8 cellular contexts compared by ENCODE assay signal in genomic region chr11:82995754-82996398, GRCh38.
A peak's percentile ranks its signal among the peaks of the same experiment; 100 is the strongest.
DNase-seq lines count a peak whose midpoint lies in the region; ATAC-seq and TF ChIP-seq lines count a peak whose summit lies in the region.

No MANE protein-coding gene starts in this region.

- intact Hi-C loops in activated CD8-positive, alpha-beta T cell treated with anti-CD3 and anti-CD28 coated beads for 36 hours (cut with micrococcal nuclease) = loop anchor here (5.0 to 10.0 kb wide), 3 partner anchors 76 to 159 kb away; partner anchors contain the start of genes PCF11 and RAB30

- H3K36me3 Mint-ChIP-seq in activated CD8-positive, alpha-beta T cell treated with anti-CD3 and anti-CD28 coated beads for 36 hours (ENCODE audit: low read depth) = peaks cover 19% of the 10 kb centered on the region

- CTCF ChIA-PET in activated CD8-positive, alpha-beta T cell treated with anti-CD3 and anti-CD28 coated beads for 36 hours (lab: Charles Lee) = interaction anchor here (1.0 to 1.7 kb wide), 8 partner anchors 9 to 128 kb away, joined by 3 to 5 read pairs (median 4); partner anchors contain the start of gene RAB30

- peaks cover 62% of the 10 kb centered on the region for H3K4me1 Mint-ChIP-seq in activated CD8-positive, alpha-beta T cell treated with anti-CD3 and anti-CD28 coated beads for 36 hours (ENCODE audit: low read depth)

- peak overlapping the region; percentile 37 for H3K4me3 Mint-ChIP-seq in activated CD8-positive, alpha-beta T cell treated with anti-CD3 and anti-CD28 coated beads for 36 hours

- H3K9me3 Mint-ChIP-seq in activated CD8-positive, alpha-beta T cell treated with anti-CD3 and anti-CD28 coated beads for 36 hours = no peaks in the 10 kb centered on the region

- no peaks in the 10 kb centered on the region for H3K27me3 Mint-ChIP-seq in activated CD8-positive, alpha-beta T cell treated with anti-CD3 and anti-CD28 coated beads for 36 hours

- ATAC-seq in GM21529 (IDR thresholded peaks at IDR 0.05; ENCODE audit: unreplicated experiment) = peak; percentile 42
- ATAC-seq in activated CD8-positive, alpha-beta T cell treated with anti-CD3 and anti-CD28 coated beads for 36 hours = peak; percentile 66

- no peak for TF ChIP-seq CTCF in activated CD8-positive, alpha-beta T cell treated with anti-CD3 and anti-CD28 coated beads for 36 hours (IDR thresholded peaks at IDR 0.05)

- POLR2A ChIA-PET in activated CD8-positive, alpha-beta T cell treated with anti-CD3 and anti-CD28 coated beads for 36 hours (lab: Charles Lee) = interaction anchor here (0.6 to 1.8 kb wide), 6 partner anchors 9 to 94 kb away, joined by 3 to 5 read pairs (median 4); partner anchors contain the start of gene DDIAS

- DNase-seq in ELR (ENCODE audit: low read depth) = peak; percentile 47
- DNase-seq in activated CD8-positive, alpha-beta T cell treated with anti-CD3 and anti-CD28 coated beads for 36 hours = peak; percentile 48
- peak; percentile 69 for DNase-seq in islet precursor cell
- no peak for DNase-seq in HK-2 (ENCODE audit: unreplicated experiment)
- DNase-seq in middle frontal gyrus (ENCODE audit: extremely low spot score, low spot score) = no peak
- no peak for DNase-seq in ureter (ENCODE audit: low spot score)
- no peak for DNase-seq in retina

- H3K27ac Mint-ChIP-seq in activated CD8-positive, alpha-beta T cell treated with anti-CD3 and anti-CD28 coated beads for 36 hours = peak overlapping the region; percentile 88

Comparison
In these comparisons a context has a peak if more than half of its experiments do, and no peak if none do; other contexts are left out.
1. DNase-seq: peak in ELR (single experiment), activated CD8-positive, alpha-beta T cell treated with anti-CD3 and anti-CD28 coated beads for 36 hours (single experiment) and islet precursor cell (single experiment); none in HK-2 (single experiment), middle frontal gyrus (single experiment), ureter (single experiment) and retina (single experiment).